Comparison of ENCODE assay signal across 9 cellular contexts in the genomic region with DNA sequence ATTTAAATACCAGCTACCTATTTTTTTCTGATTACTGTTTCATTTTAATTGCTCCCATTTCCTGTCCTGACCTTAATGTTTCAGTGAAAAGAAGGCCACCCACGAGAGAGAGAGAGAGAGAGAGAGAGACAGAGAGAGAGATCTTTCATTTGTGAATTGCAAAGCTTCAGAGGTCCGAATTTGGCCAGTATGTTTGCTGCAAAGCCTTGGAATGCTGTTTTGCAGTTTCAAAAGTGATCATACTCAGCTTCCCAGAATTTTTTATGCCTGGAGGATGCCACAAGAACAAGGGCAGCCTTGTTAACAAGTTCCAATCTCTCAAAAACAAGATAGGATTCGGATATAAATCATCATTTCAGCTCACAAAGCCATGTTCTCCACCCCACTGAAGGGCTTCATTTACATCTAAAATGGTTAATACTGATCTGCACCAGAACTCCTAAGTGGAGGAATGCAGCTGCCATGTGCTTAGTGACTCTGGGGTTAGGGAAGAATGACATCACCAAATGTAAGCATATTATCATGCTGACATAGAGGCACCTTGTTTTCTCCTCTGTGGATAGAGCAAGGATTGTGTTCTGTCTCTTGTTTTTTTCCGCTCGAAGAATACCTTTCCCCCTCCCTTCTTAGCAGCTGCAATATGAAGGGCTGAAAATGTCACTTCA.
DNase-seq lines count a peak whose midpoint lies in the region; ATAC-seq and TF ChIP-seq lines count a peak whose summit lies in the region.
"Had no signal": no experiment of that assay in that cellular context is flagged by ENCODE, and none has a peak within 500 bp of the region (broad histone marks: within the 10 kb centered on the region; RNA-seq: fewer than 3 reads in every experiment).

No MANE protein-coding gene starts in this region.

- H3K4me3 ChIP-seq in osteoblast (ENCODE audit: insufficient read depth, low read length), result no peak overlapping the region

- H3K9me3 Mint-ChIP-seq in activated CD8-positive, alpha-beta memory T cell treated with anti-CD3 and anti-CD28 coated beads, Interleukin-2, amount 10 ng/mL, durations not matched to agents 7 days and 5 days (ENCODE audit: low read depth), result no peaks in the 10 kb centered on the region

- H3K4me2 ChIP-seq in osteoblast (ENCODE audit: insufficient read depth, low read length), result peak overlapping the region; percentile 46

- peak; percentile 16 for DNase-seq in ELF-1 (ENCODE audit: low read depth, low spot score)
- DNase-seq in NCI-H2227 treated with DMSO at 0.1 percent for 48 hours (lab: John Stamatoyannopoulos, UW), result peak; percentile 33
- DNase-seq in fibroblast of peridontal ligament (ENCODE audit: extremely low read depth), result peak; percentile 34
- peak; percentile 60 for DNase-seq in osteoblast (ENCODE audit: insufficient read length, low spot score, missing footprints)
- DNase-seq in stimulated activated CD4-positive, alpha-beta T cell treated with anti-CD3 and anti-CD28 coated beads, Interleukin-4, amount 100 ng/mL, for 4 hours, result no peak
- DNase-seq in activated CD8-positive, alpha-beta memory T cell treated with anti-CD3 and anti-CD28 coated beads, Interleukin-2, amount 10 ng/mL, durations not matched to agents 7 days and 5 days, result no peak
- DNase-seq: NCI-H1930 had no signal

- ATAC-seq in GM18498 (IDR thresholded peaks at IDR 0.05; ENCODE audit: unreplicated experiment) (no peak), GM18870 (IDR thresholded peaks at IDR 0.05; ENCODE audit: unreplicated experiment) (no peak)
- no peak for ATAC-seq in activated CD8-positive, alpha-beta memory T cell treated with anti-CD3 and anti-CD28 coated beads, Interleukin-2, amount 10 ng/mL, durations not matched to agents 7 days and 5 days

- H3K27ac ChIP-seq in osteoblast (ENCODE audit: low read depth, low read length), result no peak overlapping the region

- no peak for TF ChIP-seq CTCF in osteoblast (IDR thresholded peaks at IDR 0.05; ENCODE audit: extremely low read depth, low read depth, low read length)

- H3K4me3 Mint-ChIP-seq in activated CD8-positive, alpha-beta memory T cell treated with anti-CD3 and anti-CD28 coated beads, Interleukin-2, amount 10 ng/mL, durations not matched to agents 7 days and 5 days, result no peak overlapping the region

- no peaks in the 10 kb centered on the region for H3K27me3 ChIP-seq in osteoblast (ENCODE audit: insufficient read depth, low read length)

- H3K4me1 ChIP-seq in osteoblast (ENCODE audit: insufficient read depth, low read length), result peaks cover 3% of the 10 kb centered on the region

- H3K27me3 Mint-ChIP-seq in activated CD8-positive, alpha-beta memory T cell treated with anti-CD3 and anti-CD28 coated beads, Interleukin-2, amount 10 ng/mL, durations not matched to agents 7 days and 5 days, result no peaks in the 10 kb centered on the region

- no peaks in the 10 kb centered on the region for H4K20me1 ChIP-seq in osteoblast (ENCODE audit: insufficient read depth, low read length)

- CTCF ChIA-PET in activated CD8-positive, alpha-beta memory T cell treated with anti-CD3 and anti-CD28 coated beads, Interleukin-2, amount 10 ng/mL, durations not matched to agents 7 days and 5 days (lab: Charles Lee), result no interaction called here

- H3K36me3 Mint-ChIP-seq in activated CD8-positive, alpha-beta memory T cell treated with anti-CD3 and anti-CD28 coated beads, Interleukin-2, amount 10 ng/mL, durations not matched to agents 7 days and 5 days, result peaks cover 14% of the 10 kb centered on the region

- no peaks in the 10 kb centered on the region for H3K4me1 Mint-ChIP-seq in activated CD8-positive, alpha-beta memory T cell treated with anti-CD3 and anti-CD28 coated beads, Interleukin-2, amount 10 ng/mL, durations not matched to agents 7 days and 5 days

- no peaks in the 10 kb centered on the region for H3K79me2 ChIP-seq in osteoblast (ENCODE audit: insufficient read depth, low read length)

- H3K27ac Mint-ChIP-seq in activated CD8-positive, alpha-beta memory T cell treated with anti-CD3 and anti-CD28 coated beads, Interleukin-2, amount 10 ng/mL, durations not matched to agents 7 days and 5 days, result no peak overlapping the region

- H3K9me3 ChIP-seq in osteoblast (ENCODE audit: low read depth, low read length), result no peaks in the 10 kb centered on the region

- H2AFZ ChIP-seq in osteoblast (ENCODE audit: low read length), result peak overlapping the region; percentile 33

- H3K36me3 ChIP-seq in osteoblast (ENCODE audit: insufficient read depth, low read length), result no peaks in the 10 kb centered on the region

Comparison
In these comparisons a context has a peak if more than half of its experiments do, and no peak if none do; other contexts are left out.
1. DNase-seq: peak in ELF-1 (single experiment), NCI-H2227 treated with DMSO at 0.1 percent for 48 hours (single experiment), fibroblast of peridontal ligament (single experiment) and osteoblast (single experiment); none in stimulated activated CD4-positive, alpha-beta T cell treated with anti-CD3 and anti-CD28 coated beads, Interleukin-4, amount 100 ng/mL, for 4 hours (0 of 2) and activated CD8-positive, alpha-beta memory T cell treated with anti-CD3 and anti-CD28 coated beads, Interleukin-2, amount 10 ng/mL, durations not matched to agents 7 days and 5 days (single experiment).